In the genomic region with DNA sequence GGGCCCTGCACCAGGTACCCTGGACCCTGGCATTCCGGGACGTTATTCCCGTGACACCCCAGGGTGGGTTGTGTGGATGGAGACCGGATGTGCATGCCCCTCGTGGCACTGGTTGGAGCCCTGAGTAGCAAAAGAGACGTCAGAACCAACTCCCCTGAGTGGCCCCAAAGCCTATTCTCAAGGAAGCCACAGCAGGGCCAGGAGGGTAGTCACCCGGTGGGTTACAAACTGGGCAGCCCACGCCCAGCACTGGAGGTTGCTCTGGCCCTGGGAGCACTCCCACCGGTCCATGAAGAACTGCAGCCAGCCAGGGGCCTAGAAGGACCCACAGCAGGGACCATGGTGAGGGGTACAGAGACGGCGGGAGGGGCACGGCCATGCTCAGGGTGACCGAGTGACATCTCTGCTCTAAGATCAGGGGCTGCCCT, we compare ENCODE assay signal across 8 cellular contexts. TPM values are rescaled to one million over a fixed set of nuclear protein-coding genes. Genes with fewer than 3 reads are reported as not detected.
DNase-seq lines count a peak whose midpoint lies in the region; TF ChIP-seq lines count a peak whose summit lies in the region.

No MANE protein-coding gene starts in this region.

- H3K27ac Mint-ChIP-seq in nephron progenitor cell = no peak overlapping the region

- no peak for TF ChIP-seq CTCF in GM12864 (IDR thresholded peaks at IDR 0.05; ENCODE audit: low read depth, low read length, missing control alignments)
- no peak for TF ChIP-seq CTCF in dorsolateral prefrontal cortex (IDR thresholded peaks at IDR 0.05 in 54 of 56, conservative IDR thresholded peaks at IDR 0.05 in 2 of 56; ENCODE audit: low read depth in 1 of 56, partially characterized antibody in 56 of 56)
- TF ChIP-seq CTCF in nephron progenitor cell (IDR thresholded peaks at IDR 0.05) = no peak

- H4K91ac ChIP-seq in trophoblast cell (ENCODE audit: low read depth, low read length) = no peak overlapping the region

- peak overlapping the region; percentile 1 for H4K8ac ChIP-seq in trophoblast cell (ENCODE audit: low read depth, low read length)

- H2AK5ac ChIP-seq in trophoblast cell (ENCODE audit: low read length) = peak overlapping the region; percentile 0

- H3K9me3 Mint-ChIP-seq in nephron progenitor cell = no peaks in the 10 kb centered on the region

- H3K4ac ChIP-seq in trophoblast cell (ENCODE audit: low read depth, low read length) = no peak overlapping the region

- peak overlapping the region; percentile 1 for H4K12ac ChIP-seq in trophoblast cell (ENCODE audit: low read depth, low read length)

- DNase-seq in GM12864 (ENCODE audit: low read depth) = no peak
- DNase-seq in NT2/D1 (ENCODE audit: low read depth, low spot score) = no peak
- no peak for DNase-seq in dorsolateral prefrontal cortex
- no peak for DNase-seq in trophoblast cell
- DNase-seq in nephron progenitor cell = no peak
- DNase-seq in ureter (ENCODE audit: low spot score) = no peak
- no peak for DNase-seq in superior temporal gyrus (ENCODE audit: extremely low spot score)
- no peak for DNase-seq in DMS153 treated with DMSO at 0.1 percent for 48 hours (lab: John Stamatoyannopoulos, UW; ENCODE audit: unreplicated experiment)

- H3K27me3 ChIP-seq in NT2/D1 (ENCODE audit: insufficient read depth, insufficient read length) (peaks cover 7% of the 10 kb centered on the region), dorsolateral prefrontal cortex (no peaks in the 10 kb centered on the region), trophoblast cell (ENCODE audit: insufficient read depth, low read length) (no peaks in the 10 kb centered on the region)

- H3K79me2 ChIP-seq in trophoblast cell (ENCODE audit: control insufficient read depth, insufficient read depth, low read length, poor library complexity) = peaks cover 5% of the 10 kb centered on the region

- no peak overlapping the region for H3K23ac ChIP-seq in trophoblast cell (ENCODE audit: low read length)

- H3K4me1 ChIP-seq in NT2/D1 (ENCODE audit: insufficient read depth, insufficient read length) (peaks cover 45% of the 10 kb centered on the region), trophoblast cell (ENCODE audit: control insufficient read depth in 1 of 2, insufficient read depth in 2 of 2, low read length in 2 of 2) (peaks cover 26 to 28% of the 10 kb centered on the region in 2 experiments)

- H3K9me3 ChIP-seq in NT2/D1 (ENCODE audit: insufficient read depth, low read length) (no peaks in the 10 kb centered on the region), trophoblast cell (ENCODE audit: insufficient read depth, low read depth, low read length) (peaks cover 2% of the 10 kb centered on the region)

- H3K18ac ChIP-seq in trophoblast cell (ENCODE audit: low read length) = no peak overlapping the region

- H3K4me3 ChIP-seq in GM12864 (ENCODE audit: low read depth, low read length) (peak overlapping the region; percentile 81), NT2/D1 (ENCODE audit: insufficient read length, low read depth) (peak overlapping the region; percentile 12), dorsolateral prefrontal cortex (peak overlapping the region in 55 of 59 donors; percentile 12 to 70 (median 56)), trophoblast cell (ENCODE audit: low read depth, low read length) (no peak overlapping the region)

- H2BK12ac ChIP-seq in trophoblast cell (ENCODE audit: low read length) = no peak overlapping the region

- no CpG with 5 or more reads among the region's 13 CpGs for WGBS in trophoblast cell (ENCODE audit: extremely low coverage, insufficient coverage, insufficient read length)

- intact Hi-C loops in dorsolateral prefrontal cortex (cut with DNase I) = no loop called here

- peaks cover 4% of the 10 kb centered on the region for H3K79me1 ChIP-seq in trophoblast cell (ENCODE audit: low read length)

- no peaks in the 10 kb centered on the region for H3K36me3 Mint-ChIP-seq in nephron progenitor cell (ENCODE audit: low read depth)

- peak overlapping the region; percentile 70 for H3K9ac ChIP-seq in NT2/D1 (ENCODE audit: insufficient read length, low read depth)
- no peak overlapping the region for H3K9ac ChIP-seq in trophoblast cell (ENCODE audit: low read length)

- H3K4me3 Mint-ChIP-seq in nephron progenitor cell = no peak overlapping the region

- H3K4me2 ChIP-seq in trophoblast cell (ENCODE audit: low read length) = no peak overlapping the region

- H3K27ac ChIP-seq in dorsolateral prefrontal cortex (peak overlapping the region in 57 of 59 donors; percentile 16 to 92 (median 84)), trophoblast cell (ENCODE audit: low read depth, low read length) (no peak overlapping the region)

- peaks cover 25% of the 10 kb centered on the region for H3K27me3 Mint-ChIP-seq in nephron progenitor cell (ENCODE audit: low read depth, poor library complexity)

- peaks cover 43% of the 10 kb centered on the region for H3K4me1 Mint-ChIP-seq in nephron progenitor cell

- H2AFZ ChIP-seq in trophoblast cell (ENCODE audit: insufficient read depth, low read length, poor library complexity) = no peak overlapping the region

- H3K14ac ChIP-seq in trophoblast cell (ENCODE audit: low read length) = no peak overlapping the region

- H2BK5ac ChIP-seq in trophoblast cell (ENCODE audit: low read depth, low read length, poor library complexity) = no peak overlapping the region

- H3K36me3 ChIP-seq in NT2/D1 (ENCODE audit: insufficient read depth, insufficient read length, low read length) = peaks cover 16% of the 10 kb centered on the region
- peaks cover 0 to 3% of the 10 kb centered on the region in 2 experiments for H3K36me3 ChIP-seq in trophoblast cell (ENCODE audit: control insufficient read depth in 1 of 2, insufficient read depth in 2 of 2, low read length in 2 of 2)

- H2BK120ac ChIP-seq in trophoblast cell (ENCODE audit: insufficient read depth, low read length, poor library complexity) = no peak overlapping the region

RNA-seq across cellular contexts. Expression of gene KLF16, which starts 7.5 kb away (rescaled TPM):
- total RNA-seq in dorsolateral prefrontal cortex (10 to 100 TPM; 18.4 to 58.7 (median 34.5) TPM), ureter (14.8 TPM)
- 18.5 and 21.1 TPM in 2 replicates for polyA plus RNA-seq in trophoblast cell (2013)

RNA-seq across cellular contexts. Expression of gene REXO1, which starts 7.6 kb away (rescaled TPM):
- 10 to 100 TPM; 33.1 to 84.1 (median 54.4) TPM for total RNA-seq in dorsolateral prefrontal cortex
- polyA plus RNA-seq in trophoblast cell (2013) = 24.5 and 26.8 TPM in 2 replicates
- total RNA-seq in ureter = 39.3 TPM

RNA-seq across cellular contexts. Expression of gene ABHD17A, which starts 29.5 kb away (rescaled TPM):
- total RNA-seq in dorsolateral prefrontal cortex (100 to 1,000 TPM in 118 of 120 experiments, 10 to 100 TPM in 2; 93.9 to 197 (median 126) TPM), ureter (58.1 TPM)
- polyA plus RNA-seq in trophoblast cell (2013) = 55.3 and 58.0 TPM in 2 replicates

RNA-seq across cellular contexts. Expression of gene ATP8B3, which starts 43.8 kb away (rescaled TPM):
- total RNA-seq in dorsolateral prefrontal cortex (1 to 10 TPM in 31 of 120 experiments, under 1 TPM in 87, not detected in 2; 0.11 to 2.1 (median 0.64) TPM), ureter (1.3 TPM)
- polyA plus RNA-seq in trophoblast cell (2013) = 0.94 and 0.97 TPM in 2 replicates

RNA-seq across cellular contexts. Expression of gene ADAT3, which starts 49.4 kb away (rescaled TPM):
- 10 to 100 TPM in 3 of 120 experiments, 1 to 10 TPM in 117; 2.5 to 11.7 (median 5.9) TPM for total RNA-seq in dorsolateral prefrontal cortex
- 10.9 and 12.1 TPM in 2 replicates for polyA plus RNA-seq in trophoblast cell (2013)
- 4.1 TPM for total RNA-seq in ureter
